Comparison of ENCODE assay signal across 8 cellular contexts in genomic region chr6:32192608-32193039, GRCh38. TPM values are rescaled to one million over a fixed set of nuclear protein-coding genes. Genes with fewer than 3 reads are reported as not detected.
DNase-seq lines count a peak whose midpoint lies in the region; ATAC-seq and TF ChIP-seq lines count a peak whose summit lies in the region.

TSS of gene GPSM3 (minus strand) at chr6:32192643. CDS start at chr6:32192513, 130 bp downstream.

- no peak within 1 kb of the TSS for H3K4me3 ChIP-seq in prostate gland

- no peaks in the 10 kb centered on the region for H3K4me1 ChIP-seq in prostate gland (replicated peaks)

- intact Hi-C loops in prostate gland (cut with DNase I): no loop called here

- peak; percentile 76 for DNase-seq in ELF-1 (ENCODE audit: low read depth, low spot score)
- peak; percentile 73 to 77 for DNase-seq in NOMO-1 (lab: John Stamatoyannopoulos, UW; ENCODE audit: unreplicated experiment in 2 of 2)
- DNase-seq in activated T-cell treated with anti-CD3 and anti-CD28 coated beads, Interleukin-2, amount 50 U/mL, for 48 hours: peak; percentile 63 to 70
- DNase-seq in germinal center (ENCODE audit: low spot score): peak; percentile 65
- DNase-seq in prostate gland (ENCODE audit: low spot score): no peak
- DNase-seq in NCI-H345 (lab: John Stamatoyannopoulos, UW): no peak

- TF ChIP-seq CTCF in prostate gland (IDR thresholded peaks at IDR 0.05): no peak

- 12% methylated on average over 5 of the region's 5 CpGs for WGBS in prostate gland

- H3K27me3 ChIP-seq in prostate gland (replicated peaks; ENCODE audit: insufficient read depth): no peaks in the 10 kb centered on the region

- H3K36me3 ChIP-seq in prostate gland: no peaks in the 10 kb centered on the region

- no peaks in the 10 kb centered on the region for H3K9me3 ChIP-seq in prostate gland

- ATAC-seq in HG02623 (IDR thresholded peaks at IDR 0.05; ENCODE audit: unreplicated experiment): no peak
- no peak for ATAC-seq in HG03097 (IDR thresholded peaks at IDR 0.05; ENCODE audit: low FRiP score, unreplicated experiment)

- TF ChIP-seq POLR2A in prostate gland (IDR thresholded peaks at IDR 0.05): peak; percentile 19

- peak within 1 kb of the TSS; percentile 47 to 98 for H3K27ac ChIP-seq in prostate gland

RNA-seq across cellular contexts. Expression of gene GPSM3, which starts in this region (rescaled TPM):
- total RNA-seq in prostate gland: 1 to 10 TPM; 5.1 to 5.9 TPM

Comparison
In these comparisons a context has a peak if more than half of its experiments do, and no peak if none do; other contexts are left out.
1. DNase-seq: peak in ELF-1 (single experiment), NOMO-1 (2 of 2), activated T-cell treated with anti-CD3 and anti-CD28 coated beads, Interleukin-2, amount 50 U/mL, for 48 hours (2 of 2) and germinal center (single experiment); none in prostate gland (single experiment) and NCI-H345 (single experiment).